In genomic region chr7:2985866-2986265, GRCh38 we compare ENCODE assay signal across 29 cellular contexts. TPM values are rescaled to one million over a fixed set of nuclear protein-coding genes. Genes with fewer than 3 reads are reported as not detected.
DNase-seq lines count a peak whose midpoint lies in the region; ATAC-seq, FAIRE-seq and TF ChIP-seq lines count a peak whose summit lies in the region.
"Had no signal": no experiment of that assay in that cellular context is flagged by ENCODE, and none has a peak within 500 bp of the region (broad histone marks: within the 10 kb centered on the region; RNA-seq: fewer than 3 reads in every experiment).

No MANE protein-coding gene starts in this region.

- H2AFZ ChIP-seq in GM12878 (ENCODE audit: control insufficient read depth, low read depth, low read length): no peak overlapping the region
- H2AFZ ChIP-seq: neural progenitor cell had no signal

- no peak for TF ChIP-seq EP300 in GM12878 (IDR thresholded peaks at IDR 0.05; ENCODE audit: borderline replicate concordance in 1 of 2, control insufficient read depth in 1 of 2, low read depth in 2 of 2, low read length in 2 of 2)

- RAD21 ChIA-PET in GM12878 (lab: Charles Lee; ENCODE audit: unreplicated experiment): no interaction called here

- H3K79me2 ChIP-seq in GM12878 (ENCODE audit: control insufficient read depth, insufficient read depth, low read length): peaks cover 1% of the 10 kb centered on the region

- DNase-seq in activated naive CD4-positive, alpha-beta T cell treated with anti-CD3 and anti-CD28 coated beads for 36 hours: peak; percentile 3
- DNase-seq in activated naive CD4-positive, alpha-beta T cell treated with Interleukin-2 at 50 U/mL for 16 hours: no peak
- DNase-seq in GM12878 (ENCODE audit: low read depth, low spot score): no peak
- peak; percentile 22 for DNase-seq in posterior vena cava (ENCODE audit: low spot score)
- no peak for DNase-seq in mucosa of descending colon
- DNase-seq in NCI-H1417 treated with DMSO at 0.1 percent for 48 hours (lab: John Stamatoyannopoulos, UW): no peak
- no peak for DNase-seq in H4 (ENCODE audit: low spot score)
- DNase-seq: activated CD4-positive, alpha-beta memory T cell treated with anti-CD3 and anti-CD28 coated beads, Interleukin-2, amount 10 ng/mL, durations not matched to agents 7 days and 5 days; activated CD8-positive, alpha-beta memory T cell treated with anti-CD3 and anti-CD28 coated beads, Interleukin-2, amount 50 U/mL, for 4 hours; body of pancreas; DMS 273 treated with DMSO at 0.1 percent for 48 hours; H9; lower lobe of right lung; NCI-H146; NCI-H2107; right cardiac atrium; Right ventricle myocardium superior; stimulated activated CD4-positive, alpha-beta T cell treated with anti-CD3 and anti-CD28 coated beads, Interleukin-1b, Interleukin-23, amount 100 ng/mL, for 48 hours; stimulated activated naive CD8-positive, alpha-beta T cell treated with anti-CD3 and anti-CD28 coated beads, Interleukin-15, Interleukin-2, amounts not matched to agents 100 U/mL and 50 U/mL, for 24 hours; testis had no signal

- CTCF ChIA-PET in activated naive CD4-positive, alpha-beta T cell treated with anti-CD3 and anti-CD28 coated beads for 36 hours (lab: Charles Lee): no interaction called here
- CTCF ChIA-PET in GM12878 (lab: Yijun Ruan, JAX): no interaction called here

- H3K27me3 ChIP-seq in GM12878 (replicated peaks in 1 of 2; ENCODE audit: control insufficient read depth in 2 of 2, insufficient read depth in 2 of 2, low read length in 1 of 2): no peaks in the 10 kb centered on the region
- H3K27me3 ChIP-seq: body of pancreas, neural progenitor cell, testis had no signal

- no peak for TF ChIP-seq CTCF in GM12878 (IDR thresholded peaks at IDR 0.05 in 2 of 3, conservative IDR thresholded peaks at IDR 0.05 in 1 of 3; ENCODE audit: control insufficient read depth in 2 of 3, extremely low read depth in 1 of 3, insufficient read depth in 1 of 3, low read depth in 3 of 3, low read length in 3 of 3)
- no peak for TF ChIP-seq CTCF in mucosa of descending colon (IDR thresholded peaks at IDR 0.05)

- ATAC-seq in GM18867 (IDR thresholded peaks at IDR 0.05; ENCODE audit: unreplicated experiment): peak; percentile 46
- ATAC-seq in GM12878: no peak
- ATAC-seq in mucosa of descending colon: no peak
- ATAC-seq: body of pancreas; lower lobe of right lung; right cardiac atrium; SK-N-SH treated with all-trans-retinoic acid at 6 μM for 48 hours; stimulated activated naive CD8-positive, alpha-beta T cell treated with anti-CD3 and anti-CD28 coated beads, Interleukin-15, Interleukin-2, amounts not matched to agents 100 U/mL and 50 U/mL, for 24 hours had no signal

- H3K27ac Mint-ChIP-seq in activated naive CD4-positive, alpha-beta T cell treated with anti-CD3 and anti-CD28 coated beads for 36 hours: no peak overlapping the region
- H3K27ac Mint-ChIP-seq: activated CD4-positive, alpha-beta memory T cell treated with anti-CD3 and anti-CD28 coated beads, Interleukin-2, amount 10 ng/mL, durations not matched to agents 7 days and 5 days; activated T-helper 2 cell treated with anti-CD3 and anti-CD28 coated beads, Interferon-gamma antibody, Interleukin-2, Interleukin-4, amounts not matched to agents 10 μg/mL and 5 μg/mL and 100 μg/mL, durations not matched to agents 14 hours and 24 hours and 36 hours; H9; neural progenitor cell; T-helper 1 cell treated with Interleukin-12 subunit alpha and Interleukin-12 subunit beta and Interleukin-4 antibody, amounts not matched to agents 30 μg/mL and 1 μg/mL, for 36 hours had no signal

- H3K36me3 ChIP-seq in GM12878 (ENCODE audit: control insufficient read depth in 2 of 2, insufficient read depth in 2 of 2, low read length in 1 of 2): peaks cover under 1 to 8% of the 10 kb centered on the region in 2 experiments; a peak in 3 of 4 replicates
- H3K36me3 ChIP-seq in mucosa of descending colon (ENCODE audit: low read depth): no peaks in the 10 kb centered on the region
- H3K36me3 ChIP-seq: lower lobe of right lung, neural progenitor cell had no signal

- SMC1A ChIA-PET in GM12878 (lab: Charles Lee; ENCODE audit: uncharacterized antibody, unreplicated experiment): no interaction called here

- H3K9me3 Mint-ChIP-seq in activated naive CD4-positive, alpha-beta T cell treated with anti-CD3 and anti-CD28 coated beads for 36 hours: peaks cover 2% of the 10 kb centered on the region

- H3K4me2 ChIP-seq in GM12878 (ENCODE audit: control insufficient read depth, insufficient read depth): no peak overlapping the region
- H3K4me2 ChIP-seq: neural progenitor cell, smooth muscle cell had no signal

- H3K4me3 Mint-ChIP-seq in activated naive CD4-positive, alpha-beta T cell treated with anti-CD3 and anti-CD28 coated beads for 36 hours: no peak overlapping the region
- H3K4me3 Mint-ChIP-seq: activated CD4-positive, alpha-beta memory T cell treated with anti-CD3 and anti-CD28 coated beads, Interleukin-2, amount 10 ng/mL, durations not matched to agents 7 days and 5 days; H9; neural progenitor cell; T-helper 1 cell treated with Interleukin-12 subunit alpha and Interleukin-12 subunit beta and Interleukin-4 antibody, amounts not matched to agents 30 μg/mL and 1 μg/mL, for 36 hours had no signal

- H3K4me1 ChIP-seq in GM12878 (ENCODE audit: control insufficient read depth, insufficient read depth, low read length) (peaks cover 10% of the 10 kb centered on the region), mucosa of descending colon (ENCODE audit: low read depth) (no peaks in the 10 kb centered on the region)
- H3K4me1 ChIP-seq: body of pancreas, lower lobe of right lung, neural progenitor cell, testis had no signal

- TF ChIP-seq POLR2A in GM12878 (IDR thresholded peaks at IDR 0.05; ENCODE audit: low read depth, low read length): no peak

- H3K4me1 Mint-ChIP-seq in activated naive CD4-positive, alpha-beta T cell treated with anti-CD3 and anti-CD28 coated beads for 36 hours (ENCODE audit: low read depth): peaks cover 77% of the 10 kb centered on the region
- H3K4me1 Mint-ChIP-seq: H9, neural progenitor cell had no signal

- TF ChIP-seq RAD21 in GM12878 (IDR thresholded peaks at IDR 0.05; ENCODE audit: insufficient read depth, low read depth, low read length): no peak

- no peak for FAIRE-seq in GM12878 (lab: Jason Lieb, UNC)
- FAIRE-seq: endothelial cell of umbilical vein, frontal cortex had no signal

- no peaks in the 10 kb centered on the region for H4K20me1 ChIP-seq in GM12878 (ENCODE audit: control insufficient read depth, insufficient read depth)

- intact Hi-C loops in activated naive CD4-positive, alpha-beta T cell treated with anti-CD3 and anti-CD28 coated beads for 36 hours (cut with micrococcal nuclease): no loop called here
- intact Hi-C loops in GM12878 (cut with micrococcal nuclease; ENCODE audit: unreplicated experiment): no loop called here
- intact Hi-C loops in posterior vena cava (cut with DNase I): no loop called here
- intact Hi-C loops in mucosa of descending colon (cut with DNase I, micrococcal nuclease): no loop called here

- no TSS peak for BruUV-seq in GM12878 (replicated peaks; lab: Mats Ljungman, UMichigan)

- H3K36me3 Mint-ChIP-seq in activated naive CD4-positive, alpha-beta T cell treated with anti-CD3 and anti-CD28 coated beads for 36 hours (ENCODE audit: low read depth): peaks cover 24% of the 10 kb centered on the region

- no peak overlapping the region for H3K9ac ChIP-seq in GM12878 (ENCODE audit: control insufficient read depth, insufficient read depth, low read length)
- H3K9ac ChIP-seq: neural progenitor cell had no signal

- H3K9me3 ChIP-seq in GM12878 (replicated peaks; ENCODE audit: control insufficient read depth, insufficient read depth, low read length): peaks cover 1% of the 10 kb centered on the region; the same call in 1 of the 3 replicates
- H3K9me3 ChIP-seq in mucosa of descending colon: no peaks in the 10 kb centered on the region
- H3K9me3 ChIP-seq: body of pancreas, lower lobe of right lung, testis had no signal

- 88% methylated on average over 14 of the region's 14 CpGs for WGBS in GM12878 (ENCODE audit: insufficient coverage, insufficient replicate concordance, low lambda C conversion rate, missing lambda C conversion rate)

- no peak overlapping the region for H3K27ac ChIP-seq in GM12878 (ENCODE audit: control insufficient read depth, insufficient read depth)
- H3K27ac ChIP-seq: body of pancreas, lower lobe of right lung, neural progenitor cell, testis had no signal

- POLR2A ChIA-PET in GM12878 (lab: Charles Lee): no interaction called here

- H3K4me3 ChIP-seq in GM12878 (no peak overlapping the region), mucosa of descending colon (no peak overlapping the region)
- H3K4me3 ChIP-seq: body of pancreas, lower lobe of right lung, neural progenitor cell, smooth muscle cell, testis had no signal

- in situ Hi-C loops in GM12878 (cut with MboI): no loop called here

- H3K27me3 Mint-ChIP-seq in activated naive CD4-positive, alpha-beta T cell treated with anti-CD3 and anti-CD28 coated beads for 36 hours (ENCODE audit: low read depth): no peaks in the 10 kb centered on the region
- H3K27me3 Mint-ChIP-seq: activated CD4-positive, alpha-beta memory T cell treated with anti-CD3 and anti-CD28 coated beads, Interleukin-2, amount 10 ng/mL, durations not matched to agents 7 days and 5 days had no signal

TF ChIP-seq in GM12878, 131 proteins besides CTCF, POLR2A, EP300 and RAD21 (continues in another document):
- TF ChIP-seq PAX5 (IDR thresholded peaks at IDR 0.05; ENCODE audit: borderline replicate concordance, low read depth, low read length): peak; percentile 76; the same call in 1 of the 2 replicates

RNA-seq across cellular contexts. Expression of gene CARD11, which starts 57.8 kb away (rescaled TPM):
- total RNA-seq in activated naive CD4-positive, alpha-beta T cell treated with anti-CD3 and anti-CD28 coated beads for 36 hours: 100 to 1,000 TPM in 1 of 2 experiments, 10 to 100 TPM in 1; 99.4 to 105 TPM
- total RNA-seq in GM12878 (2013; cell fraction: nucleolus; rRNA removed): 46.5 and 53.8 TPM in 2 replicates
- total RNA-seq in GM12878 (2014; rRNA removed) (18.3 and 28.4 TPM in 2 replicates), GM12878 (2014; rRNA removed; fragmentation: Illumina TruSeq; extraction: Trizol) (23.5 and 28.4 TPM in 2 replicates), GM12878 (2021) (70.0 and 72.0 TPM in 2 replicates), posterior vena cava (1 to 10 TPM in 1 of 2 donors, under 1 TPM in 1; 0.86 to 1.9 TPM), mucosa of descending colon (1 to 10 TPM; 1.6 to 3.2 (median 3.2) TPM)
- polyA plus RNA-seq in GM12878 (2011; ENCODE audit: low read depth): 18.4 TPM
- polyA plus RNA-seq in GM12878 (2011; rRNA removed) (19.9 and 31.2 TPM in 2 replicates), GM12878 (2014; fragmentation: Illumina TruSeq; extraction: Trizol) (15.2 and 32.9 TPM in 2 replicates), GM12878 (2014; fragmentation: Nextera tagmentation; extraction: Ambion mirVana) (under 1 TPM; 0.27 to 0.58 TPM), GM12878 (2014; rRNA removed) (45.8 and 52.9 TPM in 2 replicates), GM12878 (2016; fragmentation: Nextera tagmentation; extraction: Ambion mirVana) (10 to 100 TPM; 19.8 to 26.1 TPM)
- polyA plus RNA-seq in GM12878 (2011; cell fraction: cytosol; rRNA removed): 32.6 and 36.0 TPM in 2 replicates
- 86.8 and 97.1 TPM in 2 replicates for polyA plus RNA-seq in GM12878 (2011; cell fraction: nucleus; rRNA removed)
- polyA plus RNA-seq in GM12878 (2012): 46.9 and 48.2 TPM in 2 replicates
- 44.2 and 46.8 TPM in 2 replicates for polyA minus RNA-seq in GM12878 (2011; rRNA and poly(A)+ RNA removed)
- 18.7 and 18.8 TPM in 2 replicates for polyA minus RNA-seq in GM12878 (2011; cell fraction: cytosol; rRNA and poly(A)+ RNA removed)
- polyA minus RNA-seq in GM12878 (2011; cell fraction: nucleus; rRNA and poly(A)+ RNA removed): 21.8 and 36.0 TPM in 2 replicates
- total RNA-seq in H4 (2014; rRNA removed; shearing (Covaris generic)): 0.04 TPM in 1 of 2 replicates, not detected in the other
- total RNA-seq: LHCN-M2 had no signal

Comparison
In these comparisons a context has a peak if more than half of its experiments do, and no peak if none do; other contexts are left out.
1. DNase-seq: peak in activated naive CD4-positive, alpha-beta T cell treated with anti-CD3 and anti-CD28 coated beads for 36 hours (single experiment) and posterior vena cava (single experiment); none in activated naive CD4-positive, alpha-beta T cell treated with Interleukin-2 at 50 U/mL for 16 hours (single experiment), GM12878 (single experiment), mucosa of descending colon (0 of 3), NCI-H1417 treated with DMSO at 0.1 percent for 48 hours (single experiment) and H4 (single experiment).
2. RNA of gene CARD11, which starts 57.8 kb away (total RNA-seq): 99.4 to 105 TPM in activated naive CD4-positive, alpha-beta T cell treated with anti-CD3 and anti-CD28 coated beads for 36 hours and 18.3 to 72.0 TPM in GM12878; 1.6 to 3.2 TPM in mucosa of descending colon, 0.86 to 1.9 TPM in posterior vena cava and 0.04 TPM in H4; every median in the first group is over 4 times any median in the second.